Comparison of ENCODE assay signal across 1 cellular context in the genomic region with DNA sequence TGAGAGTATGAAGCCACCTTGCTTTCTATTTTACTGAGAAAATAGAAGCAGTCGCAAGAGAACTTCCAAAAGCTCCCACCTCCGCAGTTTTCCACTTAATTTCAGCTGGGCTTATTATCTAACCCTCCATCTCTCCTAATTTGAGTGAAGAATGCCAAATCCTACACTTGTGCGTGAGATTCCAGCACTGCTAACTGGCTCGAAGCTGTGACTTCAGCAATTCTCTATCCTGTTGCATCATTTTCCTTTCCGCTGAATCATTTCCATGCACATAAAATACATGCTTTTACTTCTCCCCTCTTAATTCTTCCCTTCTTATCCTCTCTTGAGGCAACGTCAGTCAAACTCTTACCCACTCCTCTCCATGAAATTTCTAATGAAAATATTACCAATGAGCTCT.
TF ChIP-seq lines count a peak whose summit lies in the region.

No MANE protein-coding gene starts in this region.

TF ChIP-seq in HepG2, 621 proteins besides CTCF, POLR2A, EP300 and RAD21 (continued from another document):
- TF ChIP-seq, protein P1, sequence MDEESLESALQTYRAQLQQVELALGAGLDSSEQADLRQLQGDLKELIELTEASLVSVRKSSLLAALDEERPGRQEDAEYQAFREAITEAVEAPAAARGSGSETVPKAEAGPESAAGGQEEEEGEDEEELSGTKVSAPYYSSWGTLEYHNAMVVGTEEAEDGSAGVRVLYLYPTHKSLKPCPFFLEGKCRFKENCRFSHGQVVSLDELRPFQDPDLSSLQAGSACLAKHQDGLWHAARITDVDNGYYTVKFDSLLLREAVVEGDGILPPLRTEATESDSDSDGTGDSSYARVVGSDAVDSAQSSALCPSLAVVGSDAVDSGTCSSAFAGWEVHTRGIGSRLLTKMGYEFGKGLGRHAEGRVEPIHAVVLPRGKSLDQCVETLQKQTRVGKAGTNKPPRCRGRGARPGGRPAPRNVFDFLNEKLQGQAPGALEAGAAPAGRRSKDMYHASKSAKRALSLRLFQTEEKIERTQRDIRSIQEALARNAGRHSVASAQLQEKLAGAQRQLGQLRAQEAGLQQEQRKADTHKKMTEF (CRISPR knock-in tag; IDR thresholded peaks at IDR 0.05), result no peak
- TF ChIP-seq ZBTB8A (CRISPR knock-in tag; IDR thresholded peaks at IDR 0.05; ENCODE audit: borderline replicate concordance, low read depth) (no peak), NBN (conservative IDR thresholded peaks at IDR 0.05) (no peak), RFXANK (CRISPR knock-in tag; IDR thresholded peaks at IDR 0.05) (no peak)
- TF ChIP-seq, protein P2, sequence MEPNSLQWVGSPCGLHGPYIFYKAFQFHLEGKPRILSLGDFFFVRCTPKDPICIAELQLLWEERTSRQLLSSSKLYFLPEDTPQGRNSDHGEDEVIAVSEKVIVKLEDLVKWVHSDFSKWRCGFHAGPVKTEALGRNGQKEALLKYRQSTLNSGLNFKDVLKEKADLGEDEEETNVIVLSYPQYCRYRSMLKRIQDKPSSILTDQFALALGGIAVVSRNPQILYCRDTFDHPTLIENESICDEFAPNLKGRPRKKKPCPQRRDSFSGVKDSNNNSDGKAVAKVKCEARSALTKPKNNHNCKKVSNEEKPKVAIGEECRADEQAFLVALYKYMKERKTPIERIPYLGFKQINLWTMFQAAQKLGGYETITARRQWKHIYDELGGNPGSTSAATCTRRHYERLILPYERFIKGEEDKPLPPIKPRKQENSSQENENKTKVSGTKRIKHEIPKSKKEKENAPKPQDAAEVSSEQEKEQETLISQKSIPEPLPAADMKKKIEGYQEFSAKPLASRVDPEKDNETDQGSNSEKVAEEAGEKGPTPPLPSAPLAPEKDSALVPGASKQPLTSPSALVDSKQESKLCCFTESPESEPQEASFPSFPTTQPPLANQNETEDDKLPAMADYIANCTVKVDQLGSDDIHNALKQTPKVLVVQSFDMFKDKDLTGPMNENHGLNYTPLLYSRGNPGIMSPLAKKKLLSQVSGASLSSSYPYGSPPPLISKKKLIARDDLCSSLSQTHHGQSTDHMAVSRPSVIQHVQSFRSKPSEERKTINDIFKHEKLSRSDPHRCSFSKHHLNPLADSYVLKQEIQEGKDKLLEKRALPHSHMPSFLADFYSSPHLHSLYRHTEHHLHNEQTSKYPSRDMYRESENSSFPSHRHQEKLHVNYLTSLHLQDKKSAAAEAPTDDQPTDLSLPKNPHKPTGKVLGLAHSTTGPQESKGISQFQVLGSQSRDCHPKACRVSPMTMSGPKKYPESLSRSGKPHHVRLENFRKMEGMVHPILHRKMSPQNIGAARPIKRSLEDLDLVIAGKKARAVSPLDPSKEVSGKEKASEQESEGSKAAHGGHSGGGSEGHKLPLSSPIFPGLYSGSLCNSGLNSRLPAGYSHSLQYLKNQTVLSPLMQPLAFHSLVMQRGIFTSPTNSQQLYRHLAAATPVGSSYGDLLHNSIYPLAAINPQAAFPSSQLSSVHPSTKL (CRISPR knock-in tag; IDR thresholded peaks at IDR 0.05), result no peak
